In the genomic region with DNA sequence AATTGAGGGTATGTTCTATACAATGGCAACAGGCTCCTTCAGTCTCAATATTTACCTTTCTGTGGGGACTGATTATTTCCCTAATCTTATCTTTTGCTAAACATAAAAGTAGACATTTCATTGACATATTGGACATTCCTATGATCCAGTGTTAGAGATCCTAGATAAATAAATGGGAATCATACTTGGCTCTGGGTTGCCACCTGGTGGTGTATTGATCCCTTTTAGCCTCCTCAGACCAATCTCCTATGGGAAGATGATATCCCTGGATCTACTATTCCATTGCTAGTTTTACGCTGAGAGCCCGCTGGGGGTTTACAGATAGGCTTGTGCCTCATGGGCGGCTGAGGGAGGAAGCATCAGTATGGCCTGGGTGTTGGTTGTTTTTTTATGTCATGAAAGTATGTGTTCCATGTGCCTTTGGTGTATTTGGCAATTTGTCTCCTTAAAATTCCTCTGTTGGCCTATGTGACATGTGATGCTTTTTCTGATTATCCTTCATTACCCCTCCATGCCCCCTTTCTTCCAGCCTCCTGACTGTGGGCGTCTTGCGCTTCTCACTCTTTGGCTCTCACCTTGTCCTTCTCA, we compare ENCODE assay signal across 9 cellular contexts. TPM values are rescaled to one million over a fixed set of nuclear protein-coding genes. Genes with fewer than 3 reads are reported as not detected.
DNase-seq lines count a peak whose midpoint lies in the region; ATAC-seq, FAIRE-seq and TF ChIP-seq lines count a peak whose summit lies in the region.
"Had no signal": no experiment of that assay in that cellular context is flagged by ENCODE, and none has a peak within 500 bp of the region (broad histone marks: within the 10 kb centered on the region; RNA-seq: fewer than 3 reads in every experiment).

No MANE protein-coding gene starts in this region.

- H3K4me1 Mint-ChIP-seq in activated T-cell treated with anti-CD3 and anti-CD28 coated beads, Interleukin-2, amount 50 U/mL, for 4 hours (ENCODE audit: low read depth) = peaks cover 1% of the 10 kb centered on the region
- no peaks in the 10 kb centered on the region for H3K4me1 Mint-ChIP-seq in effector memory CD8-positive, alpha-beta T cell (ENCODE audit: low read depth in 2 of 2)
- H3K4me1 Mint-ChIP-seq: B cell had no signal

- H3K36me3 Mint-ChIP-seq in activated T-cell treated with anti-CD3 and anti-CD28 coated beads, Interleukin-2, amount 50 U/mL, for 4 hours (ENCODE audit: insufficient read depth) = no peaks in the 10 kb centered on the region
- H3K36me3 Mint-ChIP-seq in effector memory CD8-positive, alpha-beta T cell (ENCODE audit: insufficient read depth) = no peaks in the 10 kb centered on the region

- no peaks in the 10 kb centered on the region for H3K9me3 Mint-ChIP-seq in activated T-cell treated with anti-CD3 and anti-CD28 coated beads, Interleukin-2, amount 50 U/mL, for 4 hours
- no peaks in the 10 kb centered on the region for H3K9me3 Mint-ChIP-seq in effector memory CD8-positive, alpha-beta T cell

- H3K4me3 ChIP-seq in retinal pigment epithelial cell (ENCODE audit: low read length) = no peak overlapping the region

- DNase-seq in DMS 273 (lab: John Stamatoyannopoulos, UW; ENCODE audit: unreplicated experiment) (peak; percentile 58), DMS 273 treated with DMSO at 0.1 percent for 48 hours (lab: John Stamatoyannopoulos, UW) (no peak), OCI-M1 (lab: John Stamatoyannopoulos, UW) (peak; percentile 37), fibroblast of the conjunctiva (ENCODE audit: low read depth) (peak; percentile 37), retinal pigment epithelial cell (ENCODE audit: low read depth) (no peak), GM12891 (ENCODE audit: insufficient read length, low spot score) (no peak)
- no peak for DNase-seq in activated T-cell treated with anti-CD3 and anti-CD28 coated beads, Interleukin-2, amount 50 U/mL, for 4 hours
- no peak for DNase-seq in effector memory CD8-positive, alpha-beta T cell

- TF ChIP-seq POLR2A in GM12891 (IDR thresholded peaks at IDR 0.05; ENCODE audit: low read depth, low read length) = no peak

- peaks cover 10% of the 10 kb centered on the region for H3K27me3 Mint-ChIP-seq in activated T-cell treated with anti-CD3 and anti-CD28 coated beads, Interleukin-2, amount 50 U/mL, for 4 hours (ENCODE audit: low read depth)
- H3K27me3 Mint-ChIP-seq in effector memory CD8-positive, alpha-beta T cell = peaks cover 34 to 57% of the 10 kb centered on the region in 2 donors

- ATAC-seq in activated T-cell treated with anti-CD3 and anti-CD28 coated beads, Interleukin-2, amount 50 U/mL, for 4 hours = no peak
- no peak for ATAC-seq in effector memory CD8-positive, alpha-beta T cell (replicated peaks)

- no peak overlapping the region for H3K4me3 Mint-ChIP-seq in activated T-cell treated with anti-CD3 and anti-CD28 coated beads, Interleukin-2, amount 50 U/mL, for 4 hours
- no peak overlapping the region for H3K4me3 Mint-ChIP-seq in effector memory CD8-positive, alpha-beta T cell
- H3K4me3 Mint-ChIP-seq: B cell had no signal

- FAIRE-seq in GM12891 (lab: Jason Lieb, UNC) = no peak

- TF ChIP-seq CTCF in retinal pigment epithelial cell (conservative IDR thresholded peaks at IDR 0.05; ENCODE audit: low read depth, low read length) = peak; percentile 65

- no peak overlapping the region for H3K27ac Mint-ChIP-seq in effector memory CD8-positive, alpha-beta T cell
- H3K27ac Mint-ChIP-seq: B cell had no signal

TF ChIP-seq in GM12891, 5 proteins besides CTCF, POLR2A, EP300 and RAD21:
- TF ChIP-seq POU2F2 (IDR thresholded peaks at IDR 0.05; ENCODE audit: low read depth, low read length) = no peak
- no peak for TF ChIP-seq TAF1 (IDR thresholded peaks at IDR 0.05; ENCODE audit: low read depth, low read length)
- no peak for TF ChIP-seq POLR2AphosphoS5 (IDR thresholded peaks at IDR 0.05; ENCODE audit: low read depth, low read length)
- no peak for TF ChIP-seq PAX5 (IDR thresholded peaks at IDR 0.05; ENCODE audit: insufficient read depth, low read length, severe bottlenecking)
- no peak for TF ChIP-seq SPI1 (IDR thresholded peaks at IDR 0.05; ENCODE audit: low read depth, low read length)

RNA-seq across cellular contexts. Expression of a gene that starts 18.8 kb away (rescaled TPM):
- 100 to 1,000 TPM; 112 to 121 (median 113) TPM for total RNA-seq in activated T-cell treated with anti-CD3 and anti-CD28 coated beads, Interleukin-2, amount 50 U/mL, for 4 hours
- 47.0 TPM for polyA plus RNA-seq in GM12891 (2012; ENCODE audit: low read depth, missing spikeins)

Comparison
In these comparisons a context has a peak if more than half of its experiments do, and no peak if none do; other contexts are left out.
1. DNase-seq: peak in DMS 273 (single experiment), OCI-M1 (single experiment) and fibroblast of the conjunctiva (single experiment); none in DMS 273 treated with DMSO at 0.1 percent for 48 hours (single experiment), retinal pigment epithelial cell (single experiment), activated T-cell treated with anti-CD3 and anti-CD28 coated beads, Interleukin-2, amount 50 U/mL, for 4 hours (single experiment), effector memory CD8-positive, alpha-beta T cell (0 of 3) and GM12891 (single experiment).